12 cellular contexts compared by ENCODE assay signal in genomic region chr16:11627822-11628457, GRCh38. TPM values are rescaled to one million over a fixed set of nuclear protein-coding genes. Genes with fewer than 3 reads are reported as not detected.
DNase-seq lines count a peak whose midpoint lies in the region; TF ChIP-seq lines count a peak whose summit lies in the region.
"Had no signal": no experiment of that assay in that cellular context is flagged by ENCODE, and none has a peak within 500 bp of the region (broad histone marks: within the 10 kb centered on the region; RNA-seq: fewer than 3 reads in every experiment).

No MANE protein-coding gene starts in this region.

- H3F3A ChIP-seq in OCI-LY1 (ENCODE audit: insufficient read depth, low read length), result peaks cover 6% of the 10 kb centered on the region; the same call in 1 of the 2 replicates

- DNase-seq in Daoy (ENCODE audit: low read depth) (peak; percentile 63), fibroblast of gingiva (ENCODE audit: low read depth) (peak; percentile 17), renal cortical epithelial cell (ENCODE audit: low read depth) (peak; percentile 90), NCI-H146 treated with DMSO at 0.1 percent for 48 hours (lab: John Stamatoyannopoulos, UW; ENCODE audit: unreplicated experiment) (no peak), NCI-H1092 (lab: John Stamatoyannopoulos, UW) (no peak)
- no peak for DNase-seq in central memory CD4-positive, alpha-beta T cell
- no peak for DNase-seq in activated CD8-positive, alpha-beta memory T cell treated with anti-CD3 and anti-CD28 coated beads, Interleukin-2, amount 50 U/mL, for 48 hours
- DNase-seq: activated effector memory CD4-positive, alpha-beta T cell treated with Interleukin-2 at 50 U/mL for 16 hours; NCI-H345; stimulated activated CD4-positive, alpha-beta T cell treated with anti-CD3 and anti-CD28 coated beads, Interleukin-4, amount 100 ng/mL, for 4 hours; T-helper 9 cell had no signal

- H2AFZ ChIP-seq in OCI-LY1 (ENCODE audit: low read length), result no peak overlapping the region

- peaks cover 61% of the 10 kb centered on the region for H3K4me1 ChIP-seq in OCI-LY1 (ENCODE audit: insufficient read depth, low read length, severe bottlenecking)

- peak overlapping the region; percentile 7 for H3K27ac ChIP-seq in OCI-LY1 (ENCODE audit: low read depth, low read length, poor library complexity, severe bottlenecking)

- no peak overlapping the region for H3K4me2 ChIP-seq in OCI-LY1 (ENCODE audit: low read length)

- no peak overlapping the region for H3K4me3 ChIP-seq in OCI-LY1 (ENCODE audit: low read depth, low read length, poor library complexity, severe bottlenecking)

- H3K79me2 ChIP-seq in OCI-LY1 (ENCODE audit: insufficient read depth, low read length), result no peaks in the 10 kb centered on the region

- no peaks in the 10 kb centered on the region for H3K36me3 ChIP-seq in OCI-LY1 (ENCODE audit: insufficient read depth, low read length)

- H3K9ac ChIP-seq in OCI-LY1 (ENCODE audit: low read length), result no peak overlapping the region

- no peaks in the 10 kb centered on the region for H3K9me2 ChIP-seq in OCI-LY1 (ENCODE audit: low read depth, low read length)

- H4K20me1 ChIP-seq in OCI-LY1 (ENCODE audit: insufficient read depth, low read length), result no peaks in the 10 kb centered on the region

- no peak for TF ChIP-seq CTCF in OCI-LY1 (IDR thresholded peaks at IDR 0.05; ENCODE audit: low read length)

- no peaks in the 10 kb centered on the region for H3K27me3 ChIP-seq in OCI-LY1 (ENCODE audit: insufficient read depth, low read length)

- H3K9me3 ChIP-seq in OCI-LY1 (ENCODE audit: low read length), result no peaks in the 10 kb centered on the region

RNA-seq across cellular contexts. Expression of gene SNN, which starts 40.3 kb away (rescaled TPM):
- 1.4 and 3.5 TPM in 2 replicates for total RNA-seq in Daoy (2014; rRNA removed; shearing (Covaris generic))
- total RNA-seq in renal cortical epithelial cell, result 25.4 and 50.7 TPM in 2 replicates

RNA-seq across cellular contexts. Expression of gene LITAF, which starts 41.2 kb away (rescaled TPM):
- 22.9 and 33.4 TPM in 2 replicates for total RNA-seq in Daoy (2014; rRNA removed; shearing (Covaris generic))
- 52.6 and 59.2 TPM in 2 replicates for total RNA-seq in renal cortical epithelial cell

Comparison
In these comparisons a context has a peak if more than half of its experiments do, and no peak if none do; other contexts are left out.
1. DNase-seq: peak in Daoy (single experiment), fibroblast of gingiva (single experiment) and renal cortical epithelial cell (single experiment); none in central memory CD4-positive, alpha-beta T cell (single experiment), activated CD8-positive, alpha-beta memory T cell treated with anti-CD3 and anti-CD28 coated beads, Interleukin-2, amount 50 U/mL, for 48 hours (single experiment), NCI-H146 treated with DMSO at 0.1 percent for 48 hours (single experiment) and NCI-H1092 (single experiment).